In genomic region chr22:50011447-50012200, GRCh38 we compare ENCODE assay signal across 11 cellular contexts. TPM values are rescaled to one million over a fixed set of nuclear protein-coding genes. Genes with fewer than 3 reads are reported as not detected.
DNase-seq lines count a peak whose midpoint lies in the region; ATAC-seq and TF ChIP-seq lines count a peak whose summit lies in the region.
"Had no signal": no experiment of that assay in that cellular context is flagged by ENCODE, and none has a peak within 500 bp of the region (broad histone marks: within the 10 kb centered on the region; RNA-seq: fewer than 3 reads in every experiment).

No MANE protein-coding gene starts in this region.

- peak overlapping the region; percentile 11 for H3K27ac Mint-ChIP-seq in activated T-helper 1 cell treated with anti-CD3 and anti-CD28 coated beads, Interleukin-12 subunit alpha, Interleukin-12 subunit beta, Interleukin-2, Interleukin-4 antibody, amounts not matched to agents 30 ng/mL and 10 ng/mL and 1 ng/mL, durations not matched to agents 14 hours and 24 hours and 36 hours
- peak overlapping the region in 7 of 10 donors; percentile 71 to 91 (median 75) for H3K27ac Mint-ChIP-seq in naive thymus-derived CD8-positive, alpha-beta T cell

- 42% methylated on average over 17 of the region's 17 CpGs; no CpG with 5 or more reads in 1 of the 2 donors for WGBS in transverse colon (ENCODE audit: low coverage in 1 of 2), 2 donors
- 29 to 60% (median 56%) methylated on average over 9 to 17 of the region's 17 CpGs for WGBS in stomach, 5 donors

- no peak for TF ChIP-seq POLR2A in transverse colon (IDR thresholded peaks at IDR 0.05)
- no peak for TF ChIP-seq POLR2A in stomach (IDR thresholded peaks at IDR 0.05)

- H3K27me3 Mint-ChIP-seq in activated T-helper 1 cell treated with anti-CD3 and anti-CD28 coated beads, Interleukin-12 subunit alpha, Interleukin-12 subunit beta, Interleukin-2, Interleukin-4 antibody, amounts not matched to agents 30 ng/mL and 10 ng/mL and 1 ng/mL, durations not matched to agents 14 hours and 24 hours and 36 hours (ENCODE audit: insufficient read depth), result peaks cover 8% of the 10 kb centered on the region
- H3K27me3 Mint-ChIP-seq in naive thymus-derived CD8-positive, alpha-beta T cell, result peaks cover 1 to 20% (median 7%) of the 10 kb centered on the region in 5 donors

- intact Hi-C loops in activated T-helper 1 cell treated with anti-CD3 and anti-CD28 coated beads, Interleukin-12 subunit alpha, Interleukin-12 subunit beta, Interleukin-2, Interleukin-4 antibody, amounts not matched to agents 30 ng/mL and 10 ng/mL and 1 ng/mL, durations not matched to agents 14 hours and 24 hours and 36 hours (cut with micrococcal nuclease), result no loop called here
- intact Hi-C loops in transverse colon (cut with DNase I; ENCODE audit: low total_unique reads) (no loop called here), stomach (cut with DNase I; ENCODE audit: low total_unique reads) (no loop called here)

- peaks cover 0 to 21% (median 12%) of the 10 kb centered on the region in 4 donors for H3K4me1 ChIP-seq in transverse colon
- H3K4me1 ChIP-seq in stomach, result peaks cover 27 to 67% (median 59%) of the 10 kb centered on the region in 4 donors
- H3K4me1 ChIP-seq: ascending aorta had no signal

- TF ChIP-seq CTCF in GM06990 (IDR thresholded peaks at IDR 0.05; ENCODE audit: insufficient read depth, low read length, poor library complexity, severe bottlenecking) (no peak), transverse colon (IDR thresholded peaks at IDR 0.05) (no peak), stomach (IDR thresholded peaks at IDR 0.05) (no peak)

- TF ChIP-seq EP300 in transverse colon (IDR thresholded peaks at IDR 0.05; ENCODE audit: low read depth) (no peak), stomach (IDR thresholded peaks at IDR 0.05) (no peak)

- H3K4me3 ChIP-seq in GM06990 (replicated peaks; ENCODE audit: low read depth, low read length), result peak overlapping the region; percentile 12; the same call in 1 of the 2 replicates
- H3K4me3 ChIP-seq in transverse colon, result no peak overlapping the region
- H3K4me3 ChIP-seq in stomach, result peak overlapping the region in 1 of 4 donors; percentile 35
- H3K4me3 ChIP-seq: ascending aorta had no signal

- in situ Hi-C loops in transverse colon (cut with MboI; ENCODE audit: low pct_ligation_motif_present in 1 of 4, low pct_unique_long_range_greater_than_20kb in 1 of 4, low sequenced_read_pairs in 3 of 4), result no loop called here

- ATAC-seq in naive thymus-derived CD8-positive, alpha-beta T cell, result no peak

- peak overlapping the region; percentile 23 for H3K4me3 Mint-ChIP-seq in activated T-helper 1 cell treated with anti-CD3 and anti-CD28 coated beads, Interleukin-12 subunit alpha, Interleukin-12 subunit beta, Interleukin-2, Interleukin-4 antibody, amounts not matched to agents 30 ng/mL and 10 ng/mL and 1 ng/mL, durations not matched to agents 14 hours and 24 hours and 36 hours
- H3K4me3 Mint-ChIP-seq in naive thymus-derived CD8-positive, alpha-beta T cell, result peak overlapping the region; percentile 32 to 83 (median 66)

- peak; percentile 20 for DNase-seq in NCI-H146 (lab: John Stamatoyannopoulos, UW)
- no peak for DNase-seq in NCI-H146 treated with DMSO at 0.1 percent for 48 hours (lab: John Stamatoyannopoulos, UW; ENCODE audit: unreplicated experiment)
- no peak for DNase-seq in GM06990 (ENCODE audit: extremely low read depth, insufficient read length)
- DNase-seq in activated T-helper 1 cell treated with anti-CD3 and anti-CD28 coated beads, Interleukin-12 subunit alpha, Interleukin-12 subunit beta, Interleukin-2, Interleukin-4 antibody, amounts not matched to agents 30 ng/mL and 10 ng/mL and 1 ng/mL, durations not matched to agents 14 hours and 24 hours and 36 hours (ENCODE audit: low spot score), result no peak
- DNase-seq in naive thymus-derived CD8-positive, alpha-beta T cell, result peak in 1 of 10 donors; percentile 50
- no peak for DNase-seq in transverse colon
- no peak for DNase-seq in retina
- no peak for DNase-seq in stomach
- DNase-seq: NCI-H1694 treated with DMSO at 0.1 percent for 48 hours had no signal

- peaks cover 8% of the 10 kb centered on the region for H3K4me1 Mint-ChIP-seq in activated T-helper 1 cell treated with anti-CD3 and anti-CD28 coated beads, Interleukin-12 subunit alpha, Interleukin-12 subunit beta, Interleukin-2, Interleukin-4 antibody, amounts not matched to agents 30 ng/mL and 10 ng/mL and 1 ng/mL, durations not matched to agents 14 hours and 24 hours and 36 hours (ENCODE audit: low read depth)
- H3K4me1 Mint-ChIP-seq in naive thymus-derived CD8-positive, alpha-beta T cell, result peaks cover 4 to 14% (median 12%) of the 10 kb centered on the region in 4 donors

- H3K9me3 ChIP-seq in transverse colon (no peaks in the 10 kb centered on the region), stomach (no peaks in the 10 kb centered on the region)
- H3K9me3 ChIP-seq: ascending aorta had no signal

- POLR2A ChIA-PET in naive thymus-derived CD8-positive, alpha-beta T cell (lab: Charles Lee), result interaction anchor here (0.6 kb wide), 1 partner anchor 236 kb away, joined by 4 read pairs; no protein-coding TSS in a partner anchor

- no peaks in the 10 kb centered on the region for H3K9me3 Mint-ChIP-seq in activated T-helper 1 cell treated with anti-CD3 and anti-CD28 coated beads, Interleukin-12 subunit alpha, Interleukin-12 subunit beta, Interleukin-2, Interleukin-4 antibody, amounts not matched to agents 30 ng/mL and 10 ng/mL and 1 ng/mL, durations not matched to agents 14 hours and 24 hours and 36 hours
- no peaks in the 10 kb centered on the region for H3K9me3 Mint-ChIP-seq in naive thymus-derived CD8-positive, alpha-beta T cell

- H3K36me3 Mint-ChIP-seq in activated T-helper 1 cell treated with anti-CD3 and anti-CD28 coated beads, Interleukin-12 subunit alpha, Interleukin-12 subunit beta, Interleukin-2, Interleukin-4 antibody, amounts not matched to agents 30 ng/mL and 10 ng/mL and 1 ng/mL, durations not matched to agents 14 hours and 24 hours and 36 hours (ENCODE audit: low read depth), result no peaks in the 10 kb centered on the region
- H3K36me3 Mint-ChIP-seq in naive thymus-derived CD8-positive, alpha-beta T cell, result peaks cover 0 to 2% (median 0%) of the 10 kb centered on the region in 3 donors

- H3K27ac ChIP-seq in transverse colon (no peak overlapping the region), stomach (no peak overlapping the region)
- H3K27ac ChIP-seq: ascending aorta, VCaP had no signal

- H3K27me3 ChIP-seq in GM06990 (replicated peaks; ENCODE audit: control insufficient read depth, insufficient read depth, low read length), result no peaks in the 10 kb centered on the region
- H3K27me3 ChIP-seq in transverse colon, result peaks cover 70% of the 10 kb centered on the region
- H3K27me3 ChIP-seq in stomach, result peaks cover 23 to 78% (median 58%) of the 10 kb centered on the region in 3 donors

- H3K36me3 ChIP-seq in GM06990 (ENCODE audit: control insufficient read depth, insufficient read depth, low read length) (no peaks in the 10 kb centered on the region), transverse colon (no peaks in the 10 kb centered on the region), stomach (no peaks in the 10 kb centered on the region)
- H3K36me3 ChIP-seq: ascending aorta had no signal

RNA-seq across cellular contexts. Expression of gene IL17REL, which starts 0.9 kb away (rescaled TPM):
- 0.05 TPM in 1 of 2 replicates, not detected in the other for total RNA-seq in activated T-helper 1 cell treated with anti-CD3 and anti-CD28 coated beads, Interleukin-12 subunit alpha, Interleukin-12 subunit beta, Interleukin-2, Interleukin-4 antibody, amounts not matched to agents 30 ng/mL and 10 ng/mL and 1 ng/mL, durations not matched to agents 14 hours and 24 hours and 36 hours
- total RNA-seq in naive thymus-derived CD8-positive, alpha-beta T cell, result not detected
- not detected for polyA plus RNA-seq in naive thymus-derived CD8-positive, alpha-beta T cell
- 1 to 10 TPM in 2 of 4 donors, under 1 TPM in 2; 0.32 to 2.2 (median 1.3) TPM for total RNA-seq in transverse colon
- 1 to 10 TPM in 1 of 5 donors, under 1 TPM in 2, not detected in 2; 0.87 to 1.2 (median 0.92) TPM for total RNA-seq in stomach
- polyA plus RNA-seq in stomach, result under 1 TPM in 1 of 3 donors, not detected in 2; 0.03 TPM
- total RNA-seq: ascending aorta had no signal

RNA-seq across cellular contexts. Expression of gene TTLL8, which starts 46.5 kb away (rescaled TPM):
- total RNA-seq in activated T-helper 1 cell treated with anti-CD3 and anti-CD28 coated beads, Interleukin-12 subunit alpha, Interleukin-12 subunit beta, Interleukin-2, Interleukin-4 antibody, amounts not matched to agents 30 ng/mL and 10 ng/mL and 1 ng/mL, durations not matched to agents 14 hours and 24 hours and 36 hours, result not detected in 2 replicates
- not detected for total RNA-seq in naive thymus-derived CD8-positive, alpha-beta T cell
- polyA plus RNA-seq in naive thymus-derived CD8-positive, alpha-beta T cell, result not detected
- not detected for total RNA-seq in transverse colon
- total RNA-seq in stomach, result not detected
- not detected for polyA plus RNA-seq in stomach
- total RNA-seq: ascending aorta had no signal

RNA-seq across cellular contexts. Expression of gene PIM3, which starts 51.1 kb away (rescaled TPM):
- total RNA-seq in activated T-helper 1 cell treated with anti-CD3 and anti-CD28 coated beads, Interleukin-12 subunit alpha, Interleukin-12 subunit beta, Interleukin-2, Interleukin-4 antibody, amounts not matched to agents 30 ng/mL and 10 ng/mL and 1 ng/mL, durations not matched to agents 14 hours and 24 hours and 36 hours, result 290 and 291 TPM in 2 replicates
- 10 to 100 TPM; 42.0 to 44.0 TPM for total RNA-seq in naive thymus-derived CD8-positive, alpha-beta T cell
- polyA plus RNA-seq in naive thymus-derived CD8-positive, alpha-beta T cell, result 10 to 100 TPM; 12.4 to 26.0 (median 13.6) TPM
- total RNA-seq in transverse colon (100 to 1,000 TPM; 115 to 290 (median 147) TPM), stomach (100 to 1,000 TPM in 3 of 5 donors, 10 to 100 TPM in 2; 51.9 to 802 (median 298) TPM)
- polyA plus RNA-seq in stomach, result 10 to 100 TPM; 75.6 to 87.6 (median 81.6) TPM
